1 cellular context compared by ENCODE assay signal in the genomic region with DNA sequence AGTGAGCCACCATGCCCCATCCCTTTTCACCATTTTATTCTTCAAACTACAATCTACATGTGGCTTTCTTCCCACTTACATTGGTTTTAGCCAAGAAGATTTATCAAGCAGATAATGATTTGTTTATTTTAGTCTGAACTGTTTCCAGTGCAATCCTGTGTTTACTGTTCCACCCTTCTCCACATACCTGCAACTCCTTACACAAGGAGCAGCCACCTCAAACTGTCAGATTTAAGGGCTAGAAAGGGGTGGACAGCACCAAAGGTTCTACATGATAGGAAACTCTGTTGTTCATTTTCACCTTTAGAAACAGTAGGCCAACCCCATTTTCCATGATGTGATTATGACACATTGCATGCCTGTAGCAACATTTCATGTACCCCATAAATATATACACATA.
TF ChIP-seq lines count a peak whose summit lies in the region.

No MANE protein-coding gene starts in this region.

TF ChIP-seq in HCT116, 20 proteins besides CTCF, POLR2A, EP300 and RAD21:
- TF ChIP-seq FOSL1 (IDR thresholded peaks at IDR 0.05; ENCODE audit: low read depth) (no peak), YY1 (IDR thresholded peaks at IDR 0.05; ENCODE audit: extremely low read depth, insufficient replicate concordance, low read depth, low read length) (no peak), JUND (IDR thresholded peaks at IDR 0.05) (no peak), POLR2AphosphoS5 (IDR thresholded peaks at IDR 0.05; ENCODE audit: low read depth, low read length) (no peak), EGR1 (IDR thresholded peaks at IDR 0.05; ENCODE audit: low read depth) (no peak), SP1 (IDR thresholded peaks at IDR 0.05; ENCODE audit: low read depth) (no peak), ZNF274 (IDR thresholded peaks at IDR 0.05; ENCODE audit: low read depth, low read length) (no peak), TCF7L2 (IDR thresholded peaks at IDR 0.05; ENCODE audit: borderline replicate concordance, extremely low read depth, insufficient read depth, insufficient read length) (no peak), CEBPB (IDR thresholded peaks at IDR 0.05; ENCODE audit: low read depth) (no peak), SRF (IDR thresholded peaks at IDR 0.05; ENCODE audit: low read depth) (no peak), ELF1 (IDR thresholded peaks at IDR 0.05; ENCODE audit: borderline replicate concordance, low read depth) (no peak)
- TF ChIP-seq, protein P1, sequence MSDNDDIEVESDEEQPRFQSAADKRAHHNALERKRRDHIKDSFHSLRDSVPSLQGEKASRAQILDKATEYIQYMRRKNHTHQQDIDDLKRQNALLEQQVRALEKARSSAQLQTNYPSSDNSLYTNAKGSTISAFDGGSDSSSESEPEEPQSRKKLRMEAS (IDR thresholded peaks at IDR 0.05): no peak
- TF ChIP-seq, protein P2, sequence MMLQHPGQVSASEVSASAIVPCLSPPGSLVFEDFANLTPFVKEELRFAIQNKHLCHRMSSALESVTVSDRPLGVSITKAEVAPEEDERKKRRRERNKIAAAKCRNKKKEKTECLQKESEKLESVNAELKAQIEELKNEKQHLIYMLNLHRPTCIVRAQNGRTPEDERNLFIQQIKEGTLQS (IDR thresholded peaks at IDR 0.05): no peak
- TF ChIP-seq, protein P3, sequence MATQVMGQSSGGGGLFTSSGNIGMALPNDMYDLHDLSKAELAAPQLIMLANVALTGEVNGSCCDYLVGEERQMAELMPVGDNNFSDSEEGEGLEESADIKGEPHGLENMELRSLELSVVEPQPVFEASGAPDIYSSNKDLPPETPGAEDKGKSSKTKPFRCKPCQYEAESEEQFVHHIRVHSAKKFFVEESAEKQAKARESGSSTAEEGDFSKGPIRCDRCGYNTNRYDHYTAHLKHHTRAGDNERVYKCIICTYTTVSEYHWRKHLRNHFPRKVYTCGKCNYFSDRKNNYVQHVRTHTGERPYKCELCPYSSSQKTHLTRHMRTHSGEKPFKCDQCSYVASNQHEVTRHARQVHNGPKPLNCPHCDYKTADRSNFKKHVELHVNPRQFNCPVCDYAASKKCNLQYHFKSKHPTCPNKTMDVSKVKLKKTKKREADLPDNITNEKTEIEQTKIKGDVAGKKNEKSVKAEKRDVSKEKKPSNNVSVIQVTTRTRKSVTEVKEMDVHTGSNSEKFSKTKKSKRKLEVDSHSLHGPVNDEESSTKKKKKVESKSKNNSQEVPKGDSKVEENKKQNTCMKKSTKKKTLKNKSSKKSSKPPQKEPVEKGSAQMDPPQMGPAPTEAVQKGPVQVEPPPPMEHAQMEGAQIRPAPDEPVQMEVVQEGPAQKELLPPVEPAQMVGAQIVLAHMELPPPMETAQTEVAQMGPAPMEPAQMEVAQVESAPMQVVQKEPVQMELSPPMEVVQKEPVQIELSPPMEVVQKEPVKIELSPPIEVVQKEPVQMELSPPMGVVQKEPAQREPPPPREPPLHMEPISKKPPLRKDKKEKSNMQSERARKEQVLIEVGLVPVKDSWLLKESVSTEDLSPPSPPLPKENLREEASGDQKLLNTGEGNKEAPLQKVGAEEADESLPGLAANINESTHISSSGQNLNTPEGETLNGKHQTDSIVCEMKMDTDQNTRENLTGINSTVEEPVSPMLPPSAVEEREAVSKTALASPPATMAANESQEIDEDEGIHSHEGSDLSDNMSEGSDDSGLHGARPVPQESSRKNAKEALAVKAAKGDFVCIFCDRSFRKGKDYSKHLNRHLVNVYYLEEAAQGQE (IDR thresholded peaks at IDR 0.05; ENCODE audit: low read depth): no peak
